1 cellular context compared by ENCODE assay signal in genomic region chr21:31781737-31782136, GRCh38.
TF ChIP-seq lines count a peak whose summit lies in the region.

No MANE protein-coding gene starts in this region.

TF ChIP-seq in WTC11, 78 proteins besides CTCF, POLR2A, EP300 and RAD21 (continued from another document):
- TF ChIP-seq, protein P1, sequence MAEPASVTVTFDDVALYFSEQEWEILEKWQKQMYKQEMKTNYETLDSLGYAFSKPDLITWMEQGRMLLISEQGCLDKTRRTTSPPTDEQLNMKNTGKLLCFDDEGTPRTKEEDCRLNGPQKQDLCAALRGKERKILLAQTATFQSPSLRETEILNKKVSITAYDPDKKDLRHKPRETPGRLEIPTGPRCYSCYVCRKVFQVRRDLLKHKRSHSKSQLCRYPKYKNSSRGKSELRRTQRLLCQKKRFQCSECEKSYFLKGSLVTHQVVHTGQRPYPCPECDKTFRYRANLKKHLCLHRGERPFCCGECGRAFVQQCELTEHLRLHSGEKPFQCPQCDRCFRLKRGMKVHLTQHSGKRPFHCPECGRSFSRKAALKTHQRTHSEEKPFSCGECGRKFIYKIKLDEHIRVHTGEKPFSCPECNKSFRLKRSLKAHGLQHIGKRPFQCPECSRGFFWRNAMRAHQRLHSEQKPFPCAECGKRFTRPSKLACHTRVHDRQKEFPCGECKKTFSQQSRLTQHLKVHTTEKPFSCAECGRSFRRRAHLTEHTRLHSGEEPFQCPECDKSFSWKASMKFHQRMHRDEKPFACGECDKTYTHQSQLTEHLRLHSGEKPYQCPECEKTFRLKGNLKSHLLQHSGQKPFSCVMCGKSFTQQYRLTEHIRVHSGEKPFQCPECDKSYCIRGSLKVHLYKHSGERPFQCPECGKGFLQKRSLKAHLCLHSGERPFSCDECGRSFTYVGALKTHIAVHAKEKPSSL (CRISPR knock-in tag; conservative IDR thresholded peaks at IDR 0.05) = no peak
- TF ChIP-seq ZNF512 (CRISPR knock-in tag; IDR thresholded peaks at IDR 0.05; ENCODE audit: borderline replicate concordance) (no peak), ELF4 (CRISPR knock-in tag; IDR thresholded peaks at IDR 0.05; ENCODE audit: low read depth) (no peak), CREB1 (CRISPR knock-in tag; IDR thresholded peaks at IDR 0.05) (no peak), SMAD3 (CRISPR knock-in tag; IDR thresholded peaks at IDR 0.05; ENCODE audit: borderline replicate concordance) (no peak), AFF4 (CRISPR knock-in tag; IDR thresholded peaks at IDR 0.05; ENCODE audit: borderline replicate concordance) (no peak), CBFB (CRISPR knock-in tag; IDR thresholded peaks at IDR 0.05; ENCODE audit: low read depth) (no peak), E2F4 (CRISPR knock-in tag; IDR thresholded peaks at IDR 0.05; ENCODE audit: borderline replicate concordance, low read depth) (no peak)
